ENCODE assay signal across 8 cellular contexts in the genomic region with DNA sequence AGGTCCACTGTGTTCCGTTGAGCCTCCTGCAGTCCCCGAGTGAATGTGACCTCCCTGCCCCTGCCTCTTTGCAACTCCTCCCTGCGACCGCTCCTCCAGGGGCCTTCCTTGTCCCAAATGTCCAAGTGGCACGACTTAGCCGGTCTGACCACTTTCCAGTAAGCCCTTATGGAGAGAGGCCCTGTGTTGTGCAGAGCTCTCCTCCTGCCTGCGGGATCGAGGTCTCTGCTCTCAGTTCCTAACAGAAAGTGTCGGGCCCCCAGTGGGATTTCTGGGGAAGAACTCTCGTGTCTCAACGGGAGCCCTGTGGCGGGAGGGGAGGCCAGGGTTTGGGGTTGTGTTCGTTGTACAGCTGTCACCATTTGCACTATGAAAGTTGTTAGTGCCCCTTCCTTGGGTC.
DNase-seq lines count a peak whose midpoint lies in the region; ATAC-seq and TF ChIP-seq lines count a peak whose summit lies in the region.

No MANE protein-coding gene starts in this region.

- H3K9me2 ChIP-seq in GM23248 (ENCODE audit: insufficient read depth): no peaks in the 10 kb centered on the region

- no peak for TF ChIP-seq POLR2A in lower leg skin (IDR thresholded peaks at IDR 0.05)

- H4K20me1 ChIP-seq in GM23248 (ENCODE audit: insufficient read depth): no peaks in the 10 kb centered on the region

- DNase-seq in GM23248 (no peak), right atrium auricular region (ENCODE audit: low spot score) (no peak), skeletal muscle cell (ENCODE audit: low read depth) (no peak), HuH-7.5 (ENCODE audit: low spot score) (no peak), lower leg skin (ENCODE audit: low spot score in 2 of 2) (no peak)
- no peak for DNase-seq in activated CD8-positive, alpha-beta T cell treated with anti-CD3 and anti-CD28 coated beads for 36 hours
- DNase-seq in effector CD8-positive, alpha-beta T cell (lab: John Stamatoyannopoulos, UW): no peak

- H3K4me1 Mint-ChIP-seq in activated CD8-positive, alpha-beta T cell treated with anti-CD3 and anti-CD28 coated beads for 36 hours (ENCODE audit: low read depth): peaks cover 60% of the 10 kb centered on the region

- peak overlapping the region; percentile 75 for H3K4me3 ChIP-seq in GM23248
- peak overlapping the region; percentile 71 to 84 for H3K4me3 ChIP-seq in right atrium auricular region
- H3K4me3 ChIP-seq in skeletal muscle cell (ENCODE audit: low read depth, low read length): peak overlapping the region; percentile 91
- no peak overlapping the region for H3K4me3 ChIP-seq in lower leg skin (ENCODE audit: low read depth, poor library complexity, severe bottlenecking)

- TF ChIP-seq CTCF in activated CD8-positive, alpha-beta T cell treated with anti-CD3 and anti-CD28 coated beads for 36 hours (IDR thresholded peaks at IDR 0.05): no peak
- TF ChIP-seq CTCF in right atrium auricular region (IDR thresholded peaks at IDR 0.05) (no peak), lower leg skin (IDR thresholded peaks at IDR 0.05) (no peak)

- H3K36me3 ChIP-seq in GM23248 (ENCODE audit: low read depth): no peaks in the 10 kb centered on the region
- no peaks in the 10 kb centered on the region for H3K36me3 ChIP-seq in right atrium auricular region

- peak overlapping the region; percentile 93 for H3K9ac ChIP-seq in GM23248

- intact Hi-C loops in activated CD8-positive, alpha-beta T cell treated with anti-CD3 and anti-CD28 coated beads for 36 hours (cut with micrococcal nuclease): loop anchor here (5.0 kb wide), 1 partner anchor 43 kb away; no protein-coding TSS in a partner anchor
- intact Hi-C loops in lower leg skin (cut with DNase I; ENCODE audit: low total_unique reads): no loop called here

- no peaks in the 10 kb centered on the region for H3K9me3 ChIP-seq in GM23248 (ENCODE audit: low read depth)
- no peaks in the 10 kb centered on the region for H3K9me3 ChIP-seq in right atrium auricular region

- H3K27me3 ChIP-seq in GM23248 (replicated peaks; ENCODE audit: insufficient read depth) (no peaks in the 10 kb centered on the region), right atrium auricular region (no peaks in the 10 kb centered on the region)

- peaks cover 20% of the 10 kb centered on the region for H3K36me3 Mint-ChIP-seq in activated CD8-positive, alpha-beta T cell treated with anti-CD3 and anti-CD28 coated beads for 36 hours (ENCODE audit: low read depth)

- H3K79me2 ChIP-seq in GM23248 (ENCODE audit: insufficient read depth): peaks cover 99% of the 10 kb centered on the region

- H2AFZ ChIP-seq in GM23248: no peak overlapping the region

- H3K27ac ChIP-seq in GM23248: peak overlapping the region; percentile 81
- peak overlapping the region; percentile 90 to 92 for H3K27ac ChIP-seq in right atrium auricular region

- H3K4me3 Mint-ChIP-seq in activated CD8-positive, alpha-beta T cell treated with anti-CD3 and anti-CD28 coated beads for 36 hours: peak overlapping the region; percentile 92

- H3K27ac Mint-ChIP-seq in activated CD8-positive, alpha-beta T cell treated with anti-CD3 and anti-CD28 coated beads for 36 hours: peak overlapping the region; percentile 89

- CTCF ChIA-PET in activated CD8-positive, alpha-beta T cell treated with anti-CD3 and anti-CD28 coated beads for 36 hours (lab: Charles Lee): interaction anchor here (0.9 to 4.4 kb wide), 16 partner anchors 14 to 98 kb away, joined by 3 to 35 read pairs (median 3); no protein-coding TSS in a partner anchor

- in situ Hi-C loops in GM23248 (cut with MboI): no loop called here

- POLR2A ChIA-PET in activated CD8-positive, alpha-beta T cell treated with anti-CD3 and anti-CD28 coated beads for 36 hours (lab: Charles Lee): interaction anchor here (1.1 to 5.5 kb wide), 14 partner anchors 8 to 75 kb away, joined by 3 to 52 read pairs (median 4); no protein-coding TSS in a partner anchor

- peaks cover 40% of the 10 kb centered on the region for H3K4me1 ChIP-seq in GM23248 (ENCODE audit: insufficient read depth)
- peaks cover 0 to 89% of the 10 kb centered on the region in 2 donors for H3K4me1 ChIP-seq in right atrium auricular region

- peaks cover 18% of the 10 kb centered on the region for H3F3A ChIP-seq in GM23248 (ENCODE audit: insufficient read depth)

- H3K9me3 Mint-ChIP-seq in activated CD8-positive, alpha-beta T cell treated with anti-CD3 and anti-CD28 coated beads for 36 hours: no peaks in the 10 kb centered on the region

- WGBS in GM23248 (ENCODE audit: low coverage in 1 of 2, low lambda C conversion rate in 2 of 2, missing lambda C conversion rate in 2 of 2), 2 experiments: 74 to 75% methylated on average over 13 of the region's 13 CpGs
- WGBS in lower leg skin, 2 donors: 44 to 57% methylated on average over 13 of the region's 13 CpGs

- H3K27me3 Mint-ChIP-seq in activated CD8-positive, alpha-beta T cell treated with anti-CD3 and anti-CD28 coated beads for 36 hours: no peaks in the 10 kb centered on the region

- ATAC-seq in activated CD8-positive, alpha-beta T cell treated with anti-CD3 and anti-CD28 coated beads for 36 hours: no peak
- ATAC-seq in HG03045 (IDR thresholded peaks at IDR 0.05; ENCODE audit: unreplicated experiment): no peak

- peak overlapping the region; percentile 83 for H3K4me2 ChIP-seq in GM23248 (ENCODE audit: unreplicated experiment)
